Comparison of ENCODE assay signal across 9 cellular contexts in the genomic region with DNA sequence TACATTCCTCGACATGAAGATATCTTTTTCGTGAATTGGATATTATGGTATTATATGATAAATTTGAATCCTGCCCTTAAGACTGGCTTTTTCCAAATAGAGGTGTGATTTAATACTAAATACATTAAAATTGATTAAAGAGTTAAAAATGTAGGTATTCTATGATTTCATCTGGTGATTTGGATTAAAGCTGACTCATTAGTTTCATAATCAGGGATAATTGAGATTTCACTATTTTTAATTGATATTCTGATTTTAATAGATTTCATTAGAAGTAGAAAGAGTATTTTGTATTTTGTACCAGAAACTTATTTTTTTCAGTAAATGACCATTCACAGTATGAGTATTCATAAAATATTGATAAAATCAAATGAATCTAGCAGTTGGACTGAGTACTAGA.
"Had no signal": no experiment of that assay in that cellular context is flagged by ENCODE, and none has a peak within 500 bp of the region (broad histone marks: within the 10 kb centered on the region; RNA-seq: fewer than 3 reads in every experiment).

No MANE protein-coding gene starts in this region.

- H3K36me3 ChIP-seq: HAP-1 had no signal

- ATAC-seq: HCT116 had no signal

- H3K4me2 ChIP-seq: KMS-11 had no signal

- H3K9ac ChIP-seq: GM23248, KMS-11 had no signal

- H3K27ac ChIP-seq: GM23248, KMS-11 had no signal

- DNase-seq: GM23248, GOT3, H7, HFFc6, KBM-7 had no signal

- FAIRE-seq: HTR-8/SVneo had no signal

- H3K4me3 ChIP-seq: GM23248, HAP-1 had no signal

- H3K9me3 ChIP-seq: HAP-1 had no signal

- H3K4me1 ChIP-seq: HAP-1 had no signal

- H3K9me3 Mint-ChIP-seq: HFFc6 had no signal

- H2AFZ ChIP-seq: GM23248 had no signal

- H3K4me3 Mint-ChIP-seq: HFFc6 had no signal

- H3K27ac Mint-ChIP-seq: HFFc6 had no signal
